ENCODE assay signal across 9 cellular contexts in genomic region chr6:161373905-161374451, GRCh38.
A peak's percentile ranks its signal among the peaks of the same experiment; 100 is the strongest.
DNase-seq lines count a peak whose midpoint lies in the region; ATAC-seq and TF ChIP-seq lines count a peak whose summit lies in the region.
"Had no signal": no experiment of that assay in that cellular context is flagged by ENCODE, and none has a peak within 500 bp of the region (broad histone marks: within the 10 kb centered on the region; RNA-seq: fewer than 3 reads in every experiment).

No MANE protein-coding gene starts in this region.

- H3K27me3 ChIP-seq in GM23248 (replicated peaks; ENCODE audit: insufficient read depth), result no peaks in the 10 kb centered on the region

- H3K4me3 Mint-ChIP-seq in activated B cell treated with CpG ODN at 0.5 μM for 24 hours, result no peak overlapping the region
- H3K4me3 Mint-ChIP-seq: dendritic cell treated with granulocyte-macrophage colony-stimulating factor and Interleukin-4, amounts not matched to agents 40 ng/mL and 50 ng/mL, for 4 days had no signal

- peak overlapping the region; percentile 11; the same call in 1 of the 2 replicates for H2AFZ ChIP-seq in GM23248

- H3K27ac Mint-ChIP-seq in activated B cell treated with CpG ODN at 0.5 μM for 24 hours, result no peak overlapping the region
- H3K27ac Mint-ChIP-seq: dendritic cell treated with granulocyte-macrophage colony-stimulating factor and Interleukin-4, amounts not matched to agents 40 ng/mL and 50 ng/mL, for 4 days had no signal

- no peaks in the 10 kb centered on the region for H3K27me3 Mint-ChIP-seq in activated B cell treated with CpG ODN at 0.5 μM for 24 hours

- no peaks in the 10 kb centered on the region for H3K4me1 Mint-ChIP-seq in activated B cell treated with CpG ODN at 0.5 μM for 24 hours

- H3K9me2 ChIP-seq in GM23248 (ENCODE audit: insufficient read depth), result no peaks in the 10 kb centered on the region

- 0 out of 2 replicates have a peak, but pooled peaks cover 4% of the 10 kb centered on the region for H3F3A ChIP-seq in GM23248 (ENCODE audit: insufficient read depth)

- peak; percentile 95 for TF ChIP-seq CTCF in activated B cell treated with CpG ODN at 0.5 μM for 24 hours (IDR thresholded peaks at IDR 0.05)

- H3K36me3 Mint-ChIP-seq in activated B cell treated with CpG ODN at 0.5 μM for 24 hours (ENCODE audit: low read depth), result no peaks in the 10 kb centered on the region

- CTCF ChIA-PET in activated B cell treated with CpG ODN at 0.5 μM for 24 hours (lab: Charles Lee), result interaction anchor here (0.5 to 5.2 kb wide), 12 partner anchors 9 to 969 kb away, joined by 3 to 139 read pairs (median 4); no protein-coding TSS in a partner anchor

- peak; percentile 68 for DNase-seq in DMS53 (lab: John Stamatoyannopoulos, UW)
- DNase-seq in GM23248, result peak; percentile 73
- peak; percentile 81 for DNase-seq in NCI-H146 (lab: John Stamatoyannopoulos, UW)
- DNase-seq in activated B cell treated with CpG ODN at 0.5 μM for 24 hours, result peak; percentile 41
- DNase-seq in cerebellar cortex (ENCODE audit: low spot score), result peak; percentile 66
- DNase-seq in left lobe of liver (ENCODE audit: low spot score), result peak; percentile 54
- peak; percentile 33 to 57 for DNase-seq in stimulated activated CD4-positive, alpha-beta T cell treated with anti-CD3 and anti-CD28 coated beads, Interleukin-4, amount 100 ng/mL, for 4 hours

- in situ Hi-C loops in GM23248 (cut with MboI), result loop anchor here (5.0 to 25.0 kb wide), 3 partner anchors 447 to 862 kb away; no protein-coding TSS in a partner anchor

- WGBS in GM23248 (ENCODE audit: low coverage in 1 of 2, low lambda C conversion rate in 2 of 2, missing lambda C conversion rate in 2 of 2), 2 experiments, result 34 to 35% methylated on average over 15 of the region's 15 CpGs

- H3K9me3 ChIP-seq in GM23248 (ENCODE audit: low read depth), result no peaks in the 10 kb centered on the region

- no peak overlapping the region for H3K4me3 ChIP-seq in GM23248

- no peak overlapping the region for H3K27ac ChIP-seq in GM23248

- peak; percentile 37 for ATAC-seq in activated B cell treated with CpG ODN at 0.5 μM for 24 hours (ENCODE audit: low read depth)
- ATAC-seq in left lobe of liver, result peak; percentile 81
- ATAC-seq in GM21717 (IDR thresholded peaks at IDR 0.05; ENCODE audit: unreplicated experiment), result no peak

- no peak overlapping the region for H3K9ac ChIP-seq in GM23248

- H3K9me3 Mint-ChIP-seq in activated B cell treated with CpG ODN at 0.5 μM for 24 hours, result no peaks in the 10 kb centered on the region
- H3K9me3 Mint-ChIP-seq: dendritic cell treated with granulocyte-macrophage colony-stimulating factor and Interleukin-4, amounts not matched to agents 40 ng/mL and 50 ng/mL, for 4 days had no signal

- H3K4me2 ChIP-seq in GM23248 (ENCODE audit: unreplicated experiment), result peak overlapping the region; percentile 21

- H3K4me1 ChIP-seq in GM23248 (ENCODE audit: insufficient read depth), result peaks cover 13% of the 10 kb centered on the region

- intact Hi-C loops in activated B cell treated with CpG ODN at 0.5 μM for 24 hours (cut with micrococcal nuclease), result loop anchor here (1.0 to 5.0 kb wide), 6 partner anchors 382 to 1512 kb away; partner anchors contain the start of gene MAP3K4

- H3K79me2 ChIP-seq in GM23248 (ENCODE audit: insufficient read depth), result no peaks in the 10 kb centered on the region

- no peaks in the 10 kb centered on the region for H4K20me1 ChIP-seq in GM23248 (ENCODE audit: insufficient read depth)

- no peaks in the 10 kb centered on the region for H3K36me3 ChIP-seq in GM23248 (ENCODE audit: low read depth)

- POLR2A ChIA-PET in activated B cell treated with CpG ODN at 0.5 μM for 24 hours (lab: Charles Lee), result no interaction called here
